In genomic region chr14:20632831-20633771, GRCh38 we compare ENCODE assay signal across 1 cellular context.
TF ChIP-seq lines count a peak whose summit lies in the region.

No MANE protein-coding gene starts in this region.

TF ChIP-seq in H1, 55 proteins besides CTCF, POLR2A, EP300 and RAD21 (continued from another document):
- TF ChIP-seq TBP (IDR thresholded peaks at IDR 0.05; ENCODE audit: low read depth, low read length) (peak; percentile 99), CHD2 (IDR thresholded peaks at IDR 0.05; ENCODE audit: low read length) (no peak), KDM1A (IDR thresholded peaks at IDR 0.05; ENCODE audit: borderline replicate concordance, low read length) (no peak), ATF2 (IDR thresholded peaks at IDR 0.05; ENCODE audit: low read length) (no peak), CTBP2 (IDR thresholded peaks at IDR 0.05; ENCODE audit: borderline replicate concordance, insufficient read depth, insufficient read length, low read length) (no peak), SUZ12 (IDR thresholded peaks at IDR 0.05; ENCODE audit: low read length) (no peak), TCF12 (IDR thresholded peaks at IDR 0.05; ENCODE audit: low read depth, low read length) (no peak), KDM4A (IDR thresholded peaks at IDR 0.05; ENCODE audit: low read depth, low read length, severe bottlenecking) (peak; percentile 42), BRCA1 (IDR thresholded peaks at IDR 0.05; ENCODE audit: low read depth, low read length) (peak; percentile 30; the same call in 1 of the 2 replicates), USF2 (IDR thresholded peaks at IDR 0.05; ENCODE audit: low read length) (no peak), CHD1 (IDR thresholded peaks at IDR 0.05; ENCODE audit: low read depth, low read length) (peak; percentile 62; the same call in 1 of the 2 replicates), TAF7 (optimal IDR thresholded peaks at IDR 0.05; ENCODE audit: borderline replicate concordance, low read depth, low read length) (peak; percentile 69), KDM5A (IDR thresholded peaks at IDR 0.05; ENCODE audit: low read length) (no peak), RBBP5 (IDR thresholded peaks at IDR 0.05; ENCODE audit: borderline replicate concordance, low read depth, low read length) (peak; percentile 64), RFX5 (IDR thresholded peaks at IDR 0.05; ENCODE audit: borderline replicate concordance, low read depth, low read length) (no peak), MAFK (IDR thresholded peaks at IDR 0.05; ENCODE audit: low read depth, low read length) (peak; percentile 76; the same call in 1 of the 2 replicates), SIX5 (IDR thresholded peaks at IDR 0.05; ENCODE audit: low read depth, low read length) (no peak), CEBPB (IDR thresholded peaks at IDR 0.05; ENCODE audit: low read depth, low read length) (peak; percentile 78), CREB1 (IDR thresholded peaks at IDR 0.05) (0 out of 2 replicates have a peak, but pooled peaks have one; percentile 13), HDAC6 (IDR thresholded peaks at IDR 0.05; ENCODE audit: low read depth, low read length) (no peak), ZNF274 (IDR thresholded peaks at IDR 0.05; ENCODE audit: borderline replicate concordance, extremely low read depth, low read length) (no peak), JUN (IDR thresholded peaks at IDR 0.05; ENCODE audit: low read depth, low read length) (no peak), CHD7 (IDR thresholded peaks at IDR 0.05; ENCODE audit: insufficient replicate concordance, low read length) (peak; percentile 54), POU5F1 (IDR thresholded peaks at IDR 0.05; ENCODE audit: low read depth, low read length) (no peak), NANOG (IDR thresholded peaks at IDR 0.05; ENCODE audit: insufficient read depth, low read depth, low read length, poor library complexity, severe bottlenecking) (peak; percentile 9), TAF1 (IDR thresholded peaks at IDR 0.05; ENCODE audit: low read depth, low read length) (peak; percentile 33; the same call in 1 of the 2 replicates), EZH2 (IDR thresholded peaks at IDR 0.05; ENCODE audit: low read depth, low read length, severe bottlenecking) (no peak), SIN3A (conservative IDR thresholded peaks at IDR 0.05 in 1 of 2, IDR thresholded peaks at IDR 0.05 in 1 of 2; ENCODE audit: low read depth in 1 of 2, low read length in 2 of 2) (peak; percentile 35 to 82; a peak in 2 of 4 replicates), SP4 (IDR thresholded peaks at IDR 0.05; ENCODE audit: low read length) (no peak), ASH2L (IDR thresholded peaks at IDR 0.05; ENCODE audit: low read length) (peak; percentile 9), POLR2AphosphoS5 (IDR thresholded peaks at IDR 0.05; ENCODE audit: low read depth, low read length) (no peak), GTF2F1 (IDR thresholded peaks at IDR 0.05; ENCODE audit: borderline replicate concordance, low read depth, low read length) (no peak), CBX5 (IDR thresholded peaks at IDR 0.05; ENCODE audit: low read depth, low read length) (no peak), PHF8 (conservative IDR thresholded peaks at IDR 0.05; ENCODE audit: low read depth, low read length) (no peak)
